Comparison of ENCODE assay signal across 12 cellular contexts in genomic region chr7:134831862-134832261, GRCh38. TPM values are rescaled to one million over a fixed set of nuclear protein-coding genes. Genes with fewer than 3 reads are reported as not detected.
A peak's percentile ranks its signal among the peaks of the same experiment; 100 is the strongest.
DNase-seq lines count a peak whose midpoint lies in the region; ATAC-seq, FAIRE-seq and TF ChIP-seq lines count a peak whose summit lies in the region.
"Had no signal": no experiment of that assay in that cellular context is flagged by ENCODE, and none has a peak within 500 bp of the region (broad histone marks: within the 10 kb centered on the region; RNA-seq: fewer than 3 reads in every experiment).

No MANE protein-coding gene starts in this region.

- H3K27ac ChIP-seq in gastroesophageal sphincter = peak overlapping the region; percentile 73 to 99 (median 83)
- H3K27ac ChIP-seq in naive thymus-derived CD4-positive, alpha-beta T cell (ENCODE audit: low read depth, low read length) = no peak overlapping the region
- peak overlapping the region; percentile 73 to 85 (median 82) for H3K27ac ChIP-seq in transverse colon
- peak overlapping the region in 1 of 2 donors; percentile 20 for H3K27ac ChIP-seq in kidney (ENCODE audit: low read depth in 2 of 2, low read length in 2 of 2)
- H3K27ac ChIP-seq: parathyroid adenoma had no signal

- no peaks in the 10 kb centered on the region for H3K27me3 Mint-ChIP-seq in naive thymus-derived CD4-positive, alpha-beta T cell

- H3K9me3 ChIP-seq in gastroesophageal sphincter (no peaks in the 10 kb centered on the region), transverse colon (no peaks in the 10 kb centered on the region), kidney (ENCODE audit: control insufficient read depth in 1 of 2, low read length in 2 of 2) (no peaks in the 10 kb centered on the region)
- no peaks in the 10 kb centered on the region for H3K9me3 ChIP-seq in naive thymus-derived CD4-positive, alpha-beta T cell (ENCODE audit: control insufficient read depth in 2 of 3, low read length in 3 of 3)
- H3K9me3 ChIP-seq: tibial nerve had no signal

- intact Hi-C loops in naive thymus-derived CD4-positive, alpha-beta T cell (cut with micrococcal nuclease) = no loop called here
- intact Hi-C loops in transverse colon (cut with DNase I; ENCODE audit: low total_unique reads) = loop anchor here (5.0 kb wide), 1 partner anchor 40 kb away; no protein-coding TSS in a partner anchor
- intact Hi-C loops in kidney (cut with DNase I) = no loop called here

- no peaks in the 10 kb centered on the region for H3K36me3 ChIP-seq in gastroesophageal sphincter
- H3K36me3 ChIP-seq in naive thymus-derived CD4-positive, alpha-beta T cell (ENCODE audit: control insufficient read depth in 2 of 3, insufficient read depth in 3 of 3, low read length in 3 of 3) = no peaks in the 10 kb centered on the region
- no peaks in the 10 kb centered on the region for H3K36me3 ChIP-seq in transverse colon
- no peaks in the 10 kb centered on the region for H3K36me3 ChIP-seq in kidney (ENCODE audit: control insufficient read depth in 1 of 2, insufficient read depth in 2 of 2, low read length in 2 of 2)
- H3K36me3 ChIP-seq: tibial nerve had no signal

- peaks cover 4 to 98% (median 44%) of the 10 kb centered on the region in 3 donors for H3K4me1 ChIP-seq in gastroesophageal sphincter
- H3K4me1 ChIP-seq in naive thymus-derived CD4-positive, alpha-beta T cell (ENCODE audit: control insufficient read depth in 2 of 2, insufficient read depth in 2 of 2, low read length in 2 of 2) = no peaks in the 10 kb centered on the region
- H3K4me1 ChIP-seq in transverse colon = peaks cover 10 to 54% (median 16%) of the 10 kb centered on the region in 4 donors
- H3K4me1 ChIP-seq in kidney (ENCODE audit: control insufficient read depth in 1 of 2, insufficient read depth in 1 of 2, low read depth in 1 of 2, low read length in 2 of 2) = peaks cover 0 to 6% of the 10 kb centered on the region in 2 donors
- H3K4me1 ChIP-seq: parathyroid adenoma had no signal

- TF ChIP-seq EP300 in gastroesophageal sphincter (IDR thresholded peaks at IDR 0.05) (no peak), transverse colon (IDR thresholded peaks at IDR 0.05; ENCODE audit: low read depth) (no peak)

- TF ChIP-seq POLR2A in gastroesophageal sphincter (IDR thresholded peaks at IDR 0.05) (no peak), transverse colon (IDR thresholded peaks at IDR 0.05) (no peak)

- peak; percentile 30 for ATAC-seq in gastroesophageal sphincter
- no peak for ATAC-seq in naive thymus-derived CD4-positive, alpha-beta T cell
- ATAC-seq in GM21360 (IDR thresholded peaks at IDR 0.05; ENCODE audit: unreplicated experiment) = no peak

- TF ChIP-seq CTCF in gastroesophageal sphincter (IDR thresholded peaks at IDR 0.05) = no peak
- TF ChIP-seq CTCF in transverse colon (IDR thresholded peaks at IDR 0.05) = no peak
- TF ChIP-seq CTCF in kidney (IDR thresholded peaks at IDR 0.05; ENCODE audit: borderline replicate concordance, extremely low read depth, insufficient read depth) = no peak

- H3K4me3 ChIP-seq in gastroesophageal sphincter (peak overlapping the region in 1 of 2 donors; percentile 24), transverse colon (no peak overlapping the region), kidney (ENCODE audit: low read length in 2 of 2) (no peak overlapping the region)
- no peak overlapping the region for H3K4me3 ChIP-seq in naive thymus-derived CD4-positive, alpha-beta T cell (ENCODE audit: low read length)
- H3K4me3 ChIP-seq: tibial nerve had no signal

- peak overlapping the region in 7 of 10 donors; percentile 0 to 78 (median 49) for H3K4me3 Mint-ChIP-seq in naive thymus-derived CD4-positive, alpha-beta T cell

- peak; percentile 12 for DNase-seq in activated naive CD4-positive, alpha-beta T cell treated with anti-CD3 and anti-CD28 coated beads, Interleukin-2, amount 50 U/mL, for 16 hours
- no peak for DNase-seq in activated naive CD4-positive, alpha-beta T cell (lab: John Stamatoyannopoulos, UW)
- peak in 1 of 9 donors; percentile 13 for DNase-seq in naive thymus-derived CD4-positive, alpha-beta T cell
- DNase-seq in transverse colon = peak; percentile 37
- no peak for DNase-seq in kidney
- DNase-seq in SW480 (ENCODE audit: low spot score) = no peak
- DNase-seq: DND-41, erythroblast had no signal

- in situ Hi-C loops in transverse colon (cut with MboI; ENCODE audit: low pct_ligation_motif_present in 1 of 4, low pct_unique_long_range_greater_than_20kb in 1 of 4, low sequenced_read_pairs in 3 of 4) = no loop called here

- H3K9me3 Mint-ChIP-seq in naive thymus-derived CD4-positive, alpha-beta T cell = no peaks in the 10 kb centered on the region

- no peaks in the 10 kb centered on the region for H3K4me1 Mint-ChIP-seq in naive thymus-derived CD4-positive, alpha-beta T cell

- H3K27ac Mint-ChIP-seq in naive thymus-derived CD4-positive, alpha-beta T cell = peak overlapping the region in 4 of 9 donors; percentile 17 to 53 (median 24)

- no peak for FAIRE-seq in kidney (lab: Jason Lieb, UNC)

- H3K27me3 ChIP-seq in gastroesophageal sphincter = no peaks in the 10 kb centered on the region
- H3K27me3 ChIP-seq in naive thymus-derived CD4-positive, alpha-beta T cell (ENCODE audit: control insufficient read depth in 2 of 2, insufficient read depth in 2 of 2, low read length in 2 of 2) = no peaks in the 10 kb centered on the region
- H3K27me3 ChIP-seq in transverse colon = no peaks in the 10 kb centered on the region
- H3K27me3 ChIP-seq: tibial nerve had no signal

- peaks cover 0 to 44% (median 16%) of the 10 kb centered on the region in 5 donors for H3K36me3 Mint-ChIP-seq in naive thymus-derived CD4-positive, alpha-beta T cell

- no peak overlapping the region for H3K9ac ChIP-seq in kidney (ENCODE audit: low read length in 2 of 2)
- H3K9ac ChIP-seq: parathyroid adenoma had no signal

- CTCF ChIA-PET in naive thymus-derived CD4-positive, alpha-beta T cell (lab: Charles Lee) = no interaction called here

- 13 to 30% methylated on average over 13 to 15 of the region's 15 CpGs for WGBS in gastroesophageal sphincter (ENCODE audit: low coverage in 1 of 2), 2 donors
- WGBS in transverse colon (ENCODE audit: low coverage in 1 of 2), 2 donors = 74 to 80% methylated on average over 15 of the region's 15 CpGs

- POLR2A ChIA-PET in naive thymus-derived CD4-positive, alpha-beta T cell (lab: Charles Lee) = no interaction called here

RNA-seq across cellular contexts. Expression of gene CALD1, which starts 52.4 kb away (rescaled TPM):
- total RNA-seq in gastroesophageal sphincter = 1,000 to 10,000 TPM; 1,513 to 2,575 (median 1,808) TPM
- 1 to 10 TPM in 1 of 5 experiments, under 1 TPM in 4; 0.27 to 2.0 (median 0.39) TPM for total RNA-seq in naive thymus-derived CD4-positive, alpha-beta T cell
- under 1 TPM in 1 of 2 donors, not detected in 1; 0.32 TPM for polyA plus RNA-seq in naive thymus-derived CD4-positive, alpha-beta T cell
- total RNA-seq in transverse colon = 100 to 1,000 TPM; 162 to 401 (median 226) TPM
- 218 TPM for total RNA-seq in kidney
- 72.7 TPM for polyA plus RNA-seq in kidney (ENCODE audit: insufficient read depth, low read depth, low replicate concordance)

Comparison
In these comparisons a context has a peak if more than half of its experiments do, and no peak if none do; other contexts are left out.
1. DNase-seq: peak in activated naive CD4-positive, alpha-beta T cell treated with anti-CD3 and anti-CD28 coated beads, Interleukin-2, amount 50 U/mL, for 16 hours (single experiment) and transverse colon (single experiment); none in activated naive CD4-positive, alpha-beta T cell (0 of 4), kidney (single experiment) and SW480 (single experiment).
2. RNA of gene CALD1, which starts 52.4 kb away (total RNA-seq): 1,513 to 2,575 TPM in gastroesophageal sphincter, 162 to 401 TPM in transverse colon and 218 TPM in kidney (single experiment); 0.27 to 2.0 TPM in naive thymus-derived CD4-positive, alpha-beta T cell; every median in the first group is over 10 times any median in the second.